1 cellular context compared by ENCODE assay signal in genomic region chr6:139313229-139313628, GRCh38.
TF ChIP-seq lines count a peak whose summit lies in the region.

No MANE protein-coding gene starts in this region.

TF ChIP-seq in H1, 55 proteins besides CTCF, POLR2A, EP300 and RAD21:
- TF ChIP-seq SIN3A (conservative IDR thresholded peaks at IDR 0.05 in 1 of 2, IDR thresholded peaks at IDR 0.05 in 1 of 2; ENCODE audit: low read depth in 1 of 2, low read length in 2 of 2) (no peak), ASH2L (IDR thresholded peaks at IDR 0.05; ENCODE audit: low read length) (no peak), BCL11A (IDR thresholded peaks at IDR 0.05; ENCODE audit: low read depth in 2 of 2, low read length in 2 of 2) (no peak), NRF1 (IDR thresholded peaks at IDR 0.05; ENCODE audit: low read depth, low read length) (no peak), EGR1 (IDR thresholded peaks at IDR 0.05; ENCODE audit: borderline replicate concordance, low read depth, low read length) (no peak), SIRT6 (IDR thresholded peaks at IDR 0.05; ENCODE audit: low read length) (no peak), KDM4A (IDR thresholded peaks at IDR 0.05; ENCODE audit: low read depth, low read length, severe bottlenecking) (no peak), TBP (IDR thresholded peaks at IDR 0.05; ENCODE audit: low read depth, low read length) (no peak; the same call in 1 of the 2 replicates), RFX5 (IDR thresholded peaks at IDR 0.05; ENCODE audit: borderline replicate concordance, low read depth, low read length) (no peak), ZNF274 (IDR thresholded peaks at IDR 0.05; ENCODE audit: borderline replicate concordance, extremely low read depth, low read length) (no peak)
